In genomic region chr6:169217972-169218371, GRCh38 we compare ENCODE assay signal across 32 cellular contexts. TPM values are rescaled to one million over a fixed set of nuclear protein-coding genes. Genes with fewer than 3 reads are reported as not detected.
"Had no signal": no experiment of that assay in that cellular context is flagged by ENCODE, and none has a peak within 500 bp of the region (broad histone marks: within the 10 kb centered on the region; RNA-seq: fewer than 3 reads in every experiment).

No MANE protein-coding gene starts in this region.

- H3K36me3 ChIP-seq: cardiac muscle cell, WERI-Rb-1 had no signal

- H3K9me3 ChIP-seq: ascending aorta had no signal

- FAIRE-seq: bronchial epithelial cell had no signal

- H3K27ac ChIP-seq: cardiac muscle cell, WERI-Rb-1 had no signal

- H3K27me3 ChIP-seq: ascending aorta, cardiac muscle cell had no signal

- H3K4me3 ChIP-seq: ascending aorta, cardiac muscle cell had no signal

- ATAC-seq: activated CD4-positive, alpha-beta T cell treated with anti-CD3 and anti-CD28 coated beads for 36 hours; activated CD4-positive, CD25-positive, alpha-beta regulatory T cell treated with anti-CD3 and anti-CD28 coated beads, Interleukin-2, amount 50 U/mL, for 24 hours; activated CD8-positive, alpha-beta memory T cell treated with anti-CD3 and anti-CD28 coated beads, Interleukin-2, amount 10 ng/mL, durations not matched to agents 7 days and 5 days; activated CD8-positive, alpha-beta T cell treated with anti-CD3 and anti-CD28 coated beads, Interleukin-2, amount 10 ng/mL, durations not matched to agents 7 days and 5 days; activated naive CD8-positive, alpha-beta T cell treated with anti-CD3 and anti-CD28 coated beads, Interleukin-2, amount 50 U/mL, for 24 hours; WTC11 had no signal

- DNase-seq: activated CD4-positive, alpha-beta memory T cell treated with anti-CD3 and anti-CD28 coated beads, Interleukin-2, amount 10 ng/mL, durations not matched to agents 7 days and 5 days; activated CD4-positive, alpha-beta T cell treated with anti-CD3 and anti-CD28 coated beads for 1 hour; activated CD4-positive, alpha-beta T cell treated with anti-CD3 and anti-CD28 coated beads for 36 hours; activated CD4-positive, alpha-beta T cell treated with anti-CD3 and anti-CD28 coated beads for 48 hours; activated CD4-positive, alpha-beta T cell treated with anti-CD3 and anti-CD28 coated beads, Interleukin-2, amount 10 ng/mL, durations not matched to agents 7 days and 5 days; activated CD4-positive, alpha-beta T cell treated with anti-CD3 and anti-CD28 coated beads, Interleukin-2, amount 50 U/mL, for 48 hours; activated CD4-positive, CD25-positive, alpha-beta regulatory T cell; activated CD8-positive, alpha-beta memory T cell treated with anti-CD3 and anti-CD28 coated beads, Interleukin-2, amount 50 U/mL, for 48 hours; activated CD8-positive, alpha-beta T cell treated with anti-CD3 and anti-CD28 coated beads, Interleukin-2, amount 10 ng/mL, durations not matched to agents 7 days and 5 days; activated effector memory CD4-positive, alpha-beta T cell treated with Interleukin-2 at 50 U/mL for 16 hours; activated gamma-delta T cell; activated naive CD4-positive, alpha-beta T cell treated with anti-CD3 and anti-CD28 coated beads, Interleukin-2, amount 10 ng/mL, durations not matched to agents 7 days and 5 days; activated naive CD4-positive, alpha-beta T cell treated with Interleukin-2 at 50 U/mL for 16 hours; activated naive CD8-positive, alpha-beta T cell treated with anti-CD3 and anti-CD28 coated beads, Interleukin-2, amount 10 ng/mL, durations not matched to agents 7 days and 5 days; activated naive CD8-positive, alpha-beta T cell treated with anti-CD3 and anti-CD28 coated beads, Interleukin-2, amount 50 U/mL, for 24 hours; activated T-cell treated with anti-CD3 and anti-CD28 coated beads, Interleukin-2, amount 50 U/mL, for 24 hours; activated T-cell treated with anti-CD3 and anti-CD28 coated beads, Interleukin-2, amount 50 U/mL, for 48 hours; amygdala; anterior cingulate cortex; caudate nucleus; cerebellar nuclear complex; T-helper 1 cell; T-helper 2 cell; T-helper 9 cell; WERI-Rb-1 had no signal

RNA-seq across cellular contexts. Expression of gene THBS2, which starts 35.7 kb away (rescaled TPM):
- total RNA-seq: activated CD4-positive, alpha-beta memory T cell treated with anti-CD3 and anti-CD28 coated beads, Interleukin-2, amount 10 ng/mL, durations not matched to agents 7 days and 5 days; activated CD4-positive, alpha-beta T cell treated with anti-CD3 and anti-CD28 coated beads for 36 hours; activated CD4-positive, alpha-beta T cell treated with anti-CD3 and anti-CD28 coated beads, Interleukin-2, amount 10 ng/mL, durations not matched to agents 7 days and 5 days; activated CD8-positive, alpha-beta memory T cell treated with anti-CD3 and anti-CD28 coated beads, Interleukin-2, amount 10 ng/mL, durations not matched to agents 7 days and 5 days; activated CD8-positive, alpha-beta T cell treated with anti-CD3 and anti-CD28 coated beads, Interleukin-2, amount 10 ng/mL, durations not matched to agents 7 days and 5 days; activated naive CD8-positive, alpha-beta T cell treated with anti-CD3 and anti-CD28 coated beads, Interleukin-2, amount 10 ng/mL, durations not matched to agents 7 days and 5 days; activated T-helper 2 cell treated with anti-CD3 and anti-CD28 coated beads, Interferon-gamma antibody, Interleukin-2, Interleukin-4, amounts not matched to agents 10 μg/mL and 5 μg/mL and 100 μg/mL, durations not matched to agents 14 hours and 24 hours and 36 hours had no signal
